In genomic region chr1:18931731-18932130, GRCh38 we compare ENCODE assay signal across 1 cellular context.
TF ChIP-seq lines count a peak whose summit lies in the region.

No MANE protein-coding gene starts in this region.

TF ChIP-seq in K562, 482 proteins besides CTCF, POLR2A, EP300 and RAD21:
- no peak for TF ChIP-seq ATF6 (CRISPR knock-in tag; IDR thresholded peaks at IDR 0.05)
- no peak for TF ChIP-seq RBBP5 (IDR thresholded peaks at IDR 0.05; ENCODE audit: borderline replicate concordance, insufficient read depth, low read length, poor library complexity, severe bottlenecking)
- TF ChIP-seq MAX (CRISPR knock-in tag; IDR thresholded peaks at IDR 0.05) = peak; percentile 43
- TF ChIP-seq ZZZ3 (IDR thresholded peaks at IDR 0.05) = no peak
- TF ChIP-seq ILK (tag; IDR thresholded peaks at IDR 0.05; ENCODE audit: borderline replicate concordance, low read depth) = no peak
- no peak for TF ChIP-seq USF1 (CRISPR knock-in tag; IDR thresholded peaks at IDR 0.05)
